ENCODE assay signal across 9 cellular contexts in the genomic region with DNA sequence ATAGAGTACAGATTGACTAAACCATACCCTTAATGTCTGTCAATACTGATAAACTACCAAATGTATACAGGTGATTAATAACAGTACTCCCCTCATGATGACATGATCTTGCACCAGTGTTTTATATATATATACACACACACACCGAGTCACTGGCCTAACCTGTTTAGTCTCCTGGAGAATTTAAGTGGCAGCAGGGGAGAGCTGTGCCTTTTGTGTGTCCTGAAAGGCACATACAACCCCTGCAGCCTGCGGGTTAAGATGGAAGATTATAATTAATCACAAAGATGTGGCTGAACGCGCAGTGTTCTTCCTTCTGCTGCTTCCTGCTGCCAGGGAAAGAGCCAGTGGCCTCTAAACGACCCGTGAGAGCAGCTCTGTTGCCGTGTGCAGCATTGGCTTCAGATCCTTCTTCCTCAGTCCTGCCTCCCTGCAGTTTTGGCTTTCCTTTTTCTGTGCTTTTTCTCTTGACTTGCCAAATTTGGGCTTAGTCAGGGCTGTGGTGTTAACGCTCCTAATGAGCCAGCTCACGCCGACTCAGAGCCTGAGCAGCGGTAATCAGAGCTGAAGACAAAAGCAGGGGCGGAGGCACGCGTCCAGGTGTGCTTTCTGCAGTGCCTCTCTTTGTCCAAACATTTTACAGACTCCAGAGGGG. TPM values are rescaled to one million over a fixed set of nuclear protein-coding genes. Genes with fewer than 3 reads are reported as not detected.
DNase-seq lines count a peak whose midpoint lies in the region; ATAC-seq and TF ChIP-seq lines count a peak whose summit lies in the region.
"Had no signal": no experiment of that assay in that cellular context is flagged by ENCODE, and none has a peak within 500 bp of the region (broad histone marks: within the 10 kb centered on the region; RNA-seq: fewer than 3 reads in every experiment).

No MANE protein-coding gene starts in this region.

- TF ChIP-seq POLR2A in heart left ventricle (IDR thresholded peaks at IDR 0.05) (no peak), transverse colon (IDR thresholded peaks at IDR 0.05) (no peak)

- intact Hi-C loops in left cardiac atrium (cut with DNase I) (no loop called here), heart left ventricle (cut with DNase I) (no loop called here), transverse colon (cut with DNase I; ENCODE audit: low total_unique reads) (no loop called here)

- in situ Hi-C loops in transverse colon (cut with MboI; ENCODE audit: low pct_ligation_motif_present in 1 of 4, low pct_unique_long_range_greater_than_20kb in 1 of 4, low sequenced_read_pairs in 3 of 4): loop anchor here in 2 of 4 donors (25.0 kb wide), 2 partner anchors 694 to 869 kb away; no protein-coding TSS in a partner anchor

- 33 to 43% (median 34%) methylated on average over 14 of the region's 14 CpGs for WGBS in heart left ventricle, 4 donors
- 4 to 18% methylated on average over 2 to 14 of the region's 14 CpGs for WGBS in transverse colon (ENCODE audit: low coverage in 1 of 2), 2 donors

- no peak for TF ChIP-seq EP300 in transverse colon (IDR thresholded peaks at IDR 0.05; ENCODE audit: low read depth)

- peak overlapping the region in 1 of 12 donors; percentile 7 for H3K4me3 ChIP-seq in heart left ventricle
- H3K4me3 ChIP-seq in transverse colon: peak overlapping the region in 1 of 4 donors; percentile 2
- H3K4me3 ChIP-seq in foreskin fibroblast (ENCODE audit: low read depth in 1 of 2, low read length in 2 of 2): no peak overlapping the region

- H3K9me3 ChIP-seq in heart left ventricle (peaks cover 0 to 3% (median 0%) of the 10 kb centered on the region in 12 donors), transverse colon (no peaks in the 10 kb centered on the region)

- H3K27ac ChIP-seq in heart left ventricle: no peak overlapping the region
- H3K27ac ChIP-seq in VCaP: peak overlapping the region; percentile 88
- no peak overlapping the region for H3K27ac ChIP-seq in transverse colon

- H3K4me1 ChIP-seq in heart left ventricle: no peaks in the 10 kb centered on the region
- peaks cover 0 to 4% (median 0%) of the 10 kb centered on the region in 4 donors for H3K4me1 ChIP-seq in transverse colon

- DNase-seq in left cardiac atrium (no peak), heart left ventricle (no peak), iPS-NIHi7 (ENCODE audit: extremely low spot score) (peak; percentile 73), transverse colon (peak; percentile 8), 8988T (no peak), foreskin fibroblast (no peak)
- DNase-seq in activated CD8-positive, alpha-beta memory T cell treated with anti-CD3 and anti-CD28 coated beads, Interleukin-2, amount 50 U/mL, for 4 hours: no peak
- DNase-seq: stimulated activated CD4-positive, alpha-beta T cell treated with anti-CD3 and anti-CD28 coated beads, Interleukin-1b, Interleukin-23, amount 100 ng/mL, for 48 hours had no signal

- ATAC-seq in left cardiac atrium (peak; percentile 38 to 48), heart left ventricle (no peak)

- H3K36me3 ChIP-seq in heart left ventricle (no peaks in the 10 kb centered on the region), transverse colon (no peaks in the 10 kb centered on the region)

- no peaks in the 10 kb centered on the region for H3K27me3 ChIP-seq in heart left ventricle
- no peaks in the 10 kb centered on the region for H3K27me3 ChIP-seq in transverse colon

- TF ChIP-seq CTCF in heart left ventricle (IDR thresholded peaks at IDR 0.05) (no peak), VCaP (conservative IDR thresholded peaks at IDR 0.05) (no peak), transverse colon (IDR thresholded peaks at IDR 0.05) (no peak), foreskin fibroblast (IDR thresholded peaks at IDR 0.05; ENCODE audit: low read depth, low read length) (no peak)

RNA-seq across cellular contexts. Expression of gene UBE3A, which starts 42.5 kb away (rescaled TPM):
- total RNA-seq in left cardiac atrium (100 to 1,000 TPM in 1 of 2 donors, 10 to 100 TPM in 1; 91.5 to 105 TPM), heart left ventricle (100 to 1,000 TPM in 7 of 9 donors, 10 to 100 TPM in 2; 73.0 to 140 (median 111) TPM), transverse colon (10 to 100 TPM; 52.1 to 92.1 (median 76.5) TPM)
- polyA plus RNA-seq in heart left ventricle: 10 to 100 TPM; 34.6 to 48.0 TPM

Comparison
In these comparisons a context has a peak if more than half of its experiments do, and no peak if none do; other contexts are left out.
1. ATAC-seq: peak in left cardiac atrium (2 of 2); none in heart left ventricle (0 of 4).
2. DNase-seq: peak in iPS-NIHi7 (single experiment) and transverse colon (single experiment); none in left cardiac atrium (single experiment), heart left ventricle (0 of 5), activated CD8-positive, alpha-beta memory T cell treated with anti-CD3 and anti-CD28 coated beads, Interleukin-2, amount 50 U/mL, for 4 hours (single experiment), 8988T (single experiment) and foreskin fibroblast (0 of 2).